13 cellular contexts compared by ENCODE assay signal in genomic region chr7:19106308-19107141, GRCh38. TPM values are rescaled to one million over a fixed set of nuclear protein-coding genes. Genes with fewer than 3 reads are reported as not detected.
A peak's percentile ranks its signal among the peaks of the same experiment; 100 is the strongest.
DNase-seq lines count a peak whose midpoint lies in the region; ATAC-seq and TF ChIP-seq lines count a peak whose summit lies in the region.
"Had no signal": no experiment of that assay in that cellular context is flagged by ENCODE, and none has a peak within 500 bp of the region (broad histone marks: within the 10 kb centered on the region; RNA-seq: fewer than 3 reads in every experiment).

No MANE protein-coding gene starts in this region.

- H3K36me3 ChIP-seq in iPS-18a (ENCODE audit: control insufficient read depth, low read depth, low read length) (no peaks in the 10 kb centered on the region), spleen (no peaks in the 10 kb centered on the region)
- H3K36me3 ChIP-seq: upper lobe of right lung had no signal

- no peak overlapping the region for H3K27ac ChIP-seq in iPS-18a (ENCODE audit: low read length)
- no peak overlapping the region for H3K27ac ChIP-seq in spleen
- H3K27ac ChIP-seq: 22Rv1, upper lobe of right lung had no signal

- H3K9me3 ChIP-seq in iPS-18a (ENCODE audit: control insufficient read depth, low read depth, low read length) (no peaks in the 10 kb centered on the region), spleen (no peaks in the 10 kb centered on the region)
- H3K9me3 ChIP-seq: upper lobe of right lung had no signal

- WGBS in spleen, 5 donors: 5 to 7% (median 7%) methylated on average over 36 to 45 of the region's 45 CpGs

- H3K27me3 ChIP-seq in iPS-18a (ENCODE audit: control insufficient read depth, insufficient read depth, low read length) (peaks cover 86% of the 10 kb centered on the region), spleen (replicated peaks in 1 of 7) (peaks cover 4 to 100% (median 80%) of the 10 kb centered on the region in 7 donors)

- H3K4me1 ChIP-seq in iPS-18a (ENCODE audit: control insufficient read depth, low read depth, low read length) (peaks cover 37% of the 10 kb centered on the region), spleen (peaks cover 0 to 26% (median 20%) of the 10 kb centered on the region in 6 donors)

- no peak for ATAC-seq in HG02840 (IDR thresholded peaks at IDR 0.05; ENCODE audit: low FRiP score, unreplicated experiment)
- ATAC-seq: activated T-helper 17 cell treated with anti-CD3 and anti-CD28 coated beads, Interleukin-2, amount 50 U/mL, for 72 hours; upper lobe of right lung had no signal

- no peak for TF ChIP-seq POLR2A in spleen (IDR thresholded peaks at IDR 0.05)

- no peak overlapping the region for H3K9ac ChIP-seq in iPS-18a (ENCODE audit: low read length)

- peak; percentile 37 for DNase-seq in DMS 273 (lab: John Stamatoyannopoulos, UW; ENCODE audit: unreplicated experiment)
- DNase-seq in DMS 273 treated with DMSO at 0.1 percent for 48 hours (lab: John Stamatoyannopoulos, UW): no peak
- peak; percentile 47 for DNase-seq in astrocyte of the hippocampus (ENCODE audit: low read depth, low spot score)
- peak; percentile 54 for DNase-seq in spleen
- no peak for DNase-seq in NCI-H1105 (lab: John Stamatoyannopoulos, UW)
- no peak for DNase-seq in T-helper 2 cell
- DNase-seq: upper lobe of right lung had no signal

- TF ChIP-seq CTCF in spleen (IDR thresholded peaks at IDR 0.05 in 8 of 11, conservative IDR thresholded peaks at IDR 0.05 in 3 of 11): no peak

- H3K4me3 ChIP-seq in iPS-18a (ENCODE audit: low read length) (peak overlapping the region; percentile 65), spleen (peak overlapping the region in 2 of 8 donors; percentile 2 to 44)

- intact Hi-C loops in spleen (cut with DNase I; ENCODE audit: low total_unique reads): no loop called here

RNA-seq across cellular contexts. Expression of gene TWIST1, which starts 10.9 kb away (rescaled TPM):
- total RNA-seq in spleen: not detected
- under 1 TPM in 1 of 3 donors, not detected in 2; 0.33 TPM for polyA plus RNA-seq in spleen
- total RNA-seq: upper lobe of right lung had no signal

RNA-seq across cellular contexts. Expression of gene FERD3L, which starts 38.7 kb away (rescaled TPM):
- total RNA-seq in spleen: not detected
- polyA plus RNA-seq in spleen: not detected
- total RNA-seq: activated T-helper 17 cell treated with anti-CD3 and anti-CD28 coated beads, Interleukin-2, amount 50 U/mL, for 72 hours; frontal cortex; H4; upper lobe of right lung had no signal

Comparison
In these comparisons a context has a peak if more than half of its experiments do, and no peak if none do; other contexts are left out.
1. DNase-seq: peak in DMS 273 (single experiment), astrocyte of the hippocampus (single experiment) and spleen (single experiment); none in DMS 273 treated with DMSO at 0.1 percent for 48 hours (single experiment), NCI-H1105 (single experiment) and T-helper 2 cell (0 of 5).